In genomic region chr20:2101057-2101934, GRCh38 we compare ENCODE assay signal across 1 cellular context.
TF ChIP-seq lines count a peak whose summit lies in the region.

TSS of gene STK35 (plus strand) at chr20:2101827. CDS start at chr20:2101882, 55 bp downstream.

TF ChIP-seq in HepG2, 621 proteins besides CTCF, POLR2A, EP300 and RAD21 (continued from another document and continues in another):
- TF ChIP-seq ZNF670 (CRISPR knock-in tag; IDR thresholded peaks at IDR 0.05; ENCODE audit: borderline replicate concordance) (peak; percentile 85; the same call in 1 of the 2 replicates), ZNF503 (CRISPR knock-in tag; IDR thresholded peaks at IDR 0.05) (0 out of 2 replicates have a peak, but pooled peaks have one; percentile 29), HBP1 (CRISPR knock-in tag; IDR thresholded peaks at IDR 0.05; ENCODE audit: low read depth) (peak; percentile 62; the same call in 1 of the 2 replicates), SPEN (CRISPR knock-in tag; IDR thresholded peaks at IDR 0.05; ENCODE audit: low read depth) (no peak; the same call in 1 of the 2 replicates), ZNF800 (CRISPR knock-in tag; IDR thresholded peaks at IDR 0.05) (no peak), CBX2 (IDR thresholded peaks at IDR 0.05; ENCODE audit: low read depth, low read length) (no peak), CBX2 (CRISPR knock-in tag; IDR thresholded peaks at IDR 0.05; ENCODE audit: low read depth) (no peak; the same call in 1 of the 2 replicates), ZSCAN22 (CRISPR knock-in tag; IDR thresholded peaks at IDR 0.05) (peak; percentile 68; the same call in 1 of the 2 replicates), ZNF615 (CRISPR knock-in tag; IDR thresholded peaks at IDR 0.05; ENCODE audit: borderline replicate concordance) (no peak; the same call in 1 of the 2 replicates), ZNF34 (CRISPR knock-in tag; IDR thresholded peaks at IDR 0.05; ENCODE audit: borderline replicate concordance) (no peak), FOSL1 (CRISPR knock-in tag; IDR thresholded peaks at IDR 0.05; ENCODE audit: borderline replicate concordance) (no peak), SIX1 (CRISPR knock-in tag; IDR thresholded peaks at IDR 0.05; ENCODE audit: borderline replicate concordance) (no peak), ZNF841 (CRISPR knock-in tag; IDR thresholded peaks at IDR 0.05; ENCODE audit: borderline replicate concordance) (no peak), SMAD3 (CRISPR knock-in tag; IDR thresholded peaks at IDR 0.05) (no peak), TEF (CRISPR knock-in tag; IDR thresholded peaks at IDR 0.05) (no peak), SAFB2 (CRISPR knock-in tag; IDR thresholded peaks at IDR 0.05; ENCODE audit: borderline replicate concordance, low read depth) (no peak; the same call in 1 of the 2 replicates), ZNF441 (CRISPR knock-in tag; IDR thresholded peaks at IDR 0.05; ENCODE audit: borderline replicate concordance) (no peak; the same call in 1 of the 2 replicates), GRHL1 (CRISPR knock-in tag; conservative IDR thresholded peaks at IDR 0.05) (no peak), NFATC3 (CRISPR knock-in tag; IDR thresholded peaks at IDR 0.05) (no peak; the same call in 1 of the 2 replicates), DRAP1 (CRISPR knock-in tag; IDR thresholded peaks at IDR 0.05) (0 out of 2 replicates have a peak, but pooled peaks have one; percentile 2), THAP7 (CRISPR knock-in tag; IDR thresholded peaks at IDR 0.05) (no peak; the same call in 1 of the 2 replicates), SALL1 (CRISPR knock-in tag; IDR thresholded peaks at IDR 0.05) (no peak), ZBTB37 (CRISPR knock-in tag; IDR thresholded peaks at IDR 0.05) (no peak), TRAFD1 (CRISPR knock-in tag; IDR thresholded peaks at IDR 0.05; ENCODE audit: borderline replicate concordance) (no peak), IKZF1 (IDR thresholded peaks at IDR 0.05) (no peak), GLI4 (CRISPR knock-in tag; IDR thresholded peaks at IDR 0.05; ENCODE audit: borderline replicate concordance) (no peak; the same call in 1 of the 2 replicates), HOXD1 (CRISPR knock-in tag; IDR thresholded peaks at IDR 0.05) (peak; percentile 91; the same call in 1 of the 2 replicates), ZBTB8A (CRISPR knock-in tag; IDR thresholded peaks at IDR 0.05; ENCODE audit: borderline replicate concordance, low read depth) (no peak), EHMT2 (IDR thresholded peaks at IDR 0.05; ENCODE audit: borderline replicate concordance, low read depth, low read length) (no peak), FOXC1 (CRISPR knock-in tag; IDR thresholded peaks at IDR 0.05; ENCODE audit: borderline replicate concordance) (peak; percentile 90; the same call in 1 of the 2 replicates), ZNF160 (CRISPR knock-in tag; IDR thresholded peaks at IDR 0.05) (no peak), TGIF2 (CRISPR knock-in tag; IDR thresholded peaks at IDR 0.05) (no peak; the same call in none of the 2 replicates), MXD1 (CRISPR knock-in tag; IDR thresholded peaks at IDR 0.05) (no peak), ZNF263 (CRISPR knock-in tag; IDR thresholded peaks at IDR 0.05) (no peak), ZNF629 (CRISPR knock-in tag; conservative IDR thresholded peaks at IDR 0.05) (0 out of 2 replicates have a peak, but pooled peaks have one; percentile 9), SNAPC5 (CRISPR knock-in tag; IDR thresholded peaks at IDR 0.05; ENCODE audit: borderline replicate concordance) (peak; percentile 79; the same call in 1 of the 2 replicates), SUZ12 (IDR thresholded peaks at IDR 0.05; ENCODE audit: low read depth, low read length) (no peak), KDM6A (CRISPR knock-in tag; IDR thresholded peaks at IDR 0.05; ENCODE audit: low read depth) (no peak), ZNF510 (CRISPR knock-in tag; IDR thresholded peaks at IDR 0.05; ENCODE audit: low read depth) (no peak), RAD51 (IDR thresholded peaks at IDR 0.05; ENCODE audit: borderline replicate concordance) (no peak), ELF1 (CRISPR knock-in tag; IDR thresholded peaks at IDR 0.05) (no peak), NFYB (CRISPR knock-in tag; IDR thresholded peaks at IDR 0.05) (peak; percentile 78), NRL (CRISPR knock-in tag; IDR thresholded peaks at IDR 0.05; ENCODE audit: borderline replicate concordance) (no peak), ATF5 (CRISPR knock-in tag; IDR thresholded peaks at IDR 0.05; ENCODE audit: low read depth) (no peak), SRY (CRISPR knock-in tag; IDR thresholded peaks at IDR 0.05) (no peak), PTBP1 (IDR thresholded peaks at IDR 0.05; ENCODE audit: low read depth, low read length, poor library complexity, severe bottlenecking) (no peak), PAX8 (CRISPR knock-in tag; IDR thresholded peaks at IDR 0.05; ENCODE audit: borderline replicate concordance) (0 out of 2 replicates have a peak, but pooled peaks have one; percentile 41), ZBTB34 (CRISPR knock-in tag; IDR thresholded peaks at IDR 0.05) (peak; percentile 78; the same call in 1 of the 2 replicates), ZNF431 (CRISPR knock-in tag; IDR thresholded peaks at IDR 0.05; ENCODE audit: borderline replicate concordance, low read depth) (no peak), ZNF780A (CRISPR knock-in tag; IDR thresholded peaks at IDR 0.05) (peak; percentile 94; the same call in 1 of the 2 replicates), HMGA1 (CRISPR knock-in tag; conservative IDR thresholded peaks at IDR 0.05) (no peak), IRX3 (CRISPR knock-in tag; IDR thresholded peaks at IDR 0.05; ENCODE audit: borderline replicate concordance, low read depth) (0 out of 2 replicates have a peak, but pooled peaks have one; percentile 14), ZFP90 (CRISPR knock-in tag; IDR thresholded peaks at IDR 0.05; ENCODE audit: borderline replicate concordance) (no peak; the same call in none of the 2 replicates), ZBTB38 (CRISPR knock-in tag; IDR thresholded peaks at IDR 0.05) (no peak)
